18 cellular contexts compared by ENCODE assay signal in the genomic region with DNA sequence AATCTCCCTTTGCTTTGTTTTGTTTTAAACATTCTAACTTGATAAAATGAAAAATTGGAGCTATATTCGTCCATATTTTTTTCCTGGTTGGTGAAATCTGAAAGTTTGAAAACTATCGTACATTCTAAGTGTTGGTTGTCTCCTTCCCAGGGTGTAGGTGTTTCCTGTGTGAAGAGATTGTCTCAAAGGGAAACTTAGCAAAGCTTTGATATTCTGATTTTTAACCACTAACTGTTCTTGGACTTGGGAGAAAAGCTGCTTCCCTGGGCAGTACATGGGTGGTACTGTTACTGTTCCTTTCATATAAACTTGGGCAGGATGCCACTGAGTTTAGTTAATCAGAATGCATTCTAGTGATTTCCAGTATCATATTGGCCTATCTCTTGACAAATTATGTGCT.
DNase-seq lines count a peak whose midpoint lies in the region; ATAC-seq and TF ChIP-seq lines count a peak whose summit lies in the region.
"Had no signal": no experiment of that assay in that cellular context is flagged by ENCODE, and none has a peak within 500 bp of the region (broad histone marks: within the 10 kb centered on the region; RNA-seq: fewer than 3 reads in every experiment).

No MANE protein-coding gene starts in this region.

- H3K4me1 Mint-ChIP-seq in activated CD8-positive, alpha-beta T cell treated with anti-CD3 and anti-CD28 coated beads for 36 hours (ENCODE audit: low read depth): peaks cover 41% of the 10 kb centered on the region
- H3K4me1 Mint-ChIP-seq in activated CD8-positive, alpha-beta T cell treated with anti-CD3 and anti-CD28 coated beads, Interleukin-2, amount 10 ng/mL, durations not matched to agents 7 days and 5 days (ENCODE audit: low read depth): peaks cover 23% of the 10 kb centered on the region
- peaks cover 58% of the 10 kb centered on the region for H3K4me1 Mint-ChIP-seq in stimulated activated effector memory CD8-positive, alpha-beta T cell treated with anti-CD3 and anti-CD28 coated beads, Interleukin-12 subunit alpha, Interleukin-12 subunit beta, amount 100 ng/mL, for 72 hours

- ATAC-seq in activated CD8-positive, alpha-beta T cell treated with anti-CD3 and anti-CD28 coated beads for 36 hours: no peak
- ATAC-seq in activated CD8-positive, alpha-beta T cell treated with anti-CD3 and anti-CD28 coated beads, Interleukin-2, amount 10 ng/mL, durations not matched to agents 7 days and 5 days: no peak
- peak; percentile 53 for ATAC-seq in stimulated activated effector memory CD8-positive, alpha-beta T cell treated with anti-CD3 and anti-CD28 coated beads, Interleukin-12 subunit alpha, Interleukin-12 subunit beta, amount 100 ng/mL, for 72 hours
- ATAC-seq in HG03571 (IDR thresholded peaks at IDR 0.05; ENCODE audit: unreplicated experiment): no peak
- no peak for ATAC-seq in HG03097 (IDR thresholded peaks at IDR 0.05; ENCODE audit: low FRiP score, unreplicated experiment)
- ATAC-seq: GM23338, PC-3 had no signal

- intact Hi-C loops in activated CD8-positive, alpha-beta T cell treated with anti-CD3 and anti-CD28 coated beads for 36 hours (cut with micrococcal nuclease): no loop called here

- H3K4me3 ChIP-seq in fibroblast of lung (replicated peaks in 1 of 4; ENCODE audit: control extremely low read depth in 1 of 4, insufficient read depth in 1 of 4, low read depth in 3 of 4, low read length in 4 of 4): no peak overlapping the region
- H3K4me3 ChIP-seq: GM23338 had no signal

- no peak for TF ChIP-seq CTCF in activated CD8-positive, alpha-beta T cell treated with anti-CD3 and anti-CD28 coated beads for 36 hours (IDR thresholded peaks at IDR 0.05)
- TF ChIP-seq CTCF in fibroblast of lung (conservative IDR thresholded peaks at IDR 0.05 in 1 of 2, IDR thresholded peaks at IDR 0.05 in 1 of 2; ENCODE audit: low read depth in 1 of 2, low read length in 2 of 2): no peak

- H3K4me2 ChIP-seq in fibroblast of lung (ENCODE audit: extremely low read depth, insufficient read depth, low read length): no peak overlapping the region
- H3K4me2 ChIP-seq: GM23338 had no signal

- POLR2A ChIA-PET in activated CD8-positive, alpha-beta T cell treated with anti-CD3 and anti-CD28 coated beads for 36 hours (lab: Charles Lee): no interaction called here
- POLR2A ChIA-PET in activated CD8-positive, alpha-beta T cell treated with anti-CD3 and anti-CD28 coated beads, Interleukin-2, amount 10 ng/mL, durations not matched to agents 7 days and 5 days (lab: Charles Lee): no interaction called here

- no peaks in the 10 kb centered on the region for H3K4me1 ChIP-seq in fibroblast of lung (ENCODE audit: control insufficient read depth, extremely low read depth, insufficient read depth, low read length)

- H3K79me2 ChIP-seq in fibroblast of lung (ENCODE audit: control insufficient read depth, insufficient read depth, low read length): no peaks in the 10 kb centered on the region

- no peaks in the 10 kb centered on the region for H3K36me3 ChIP-seq in fibroblast of lung (ENCODE audit: control insufficient read depth, insufficient read depth, low read length)
- H3K36me3 ChIP-seq: BE2C had no signal

- H3K27ac ChIP-seq in fibroblast of lung (ENCODE audit: insufficient read depth, low read length): no peak overlapping the region

- peaks cover 4% of the 10 kb centered on the region for H3K36me3 Mint-ChIP-seq in activated CD8-positive, alpha-beta T cell treated with anti-CD3 and anti-CD28 coated beads for 36 hours (ENCODE audit: low read depth)
- peaks cover 9% of the 10 kb centered on the region for H3K36me3 Mint-ChIP-seq in activated CD8-positive, alpha-beta T cell treated with anti-CD3 and anti-CD28 coated beads, Interleukin-2, amount 10 ng/mL, durations not matched to agents 7 days and 5 days (ENCODE audit: low read depth)
- H3K36me3 Mint-ChIP-seq in stimulated activated effector memory CD8-positive, alpha-beta T cell treated with anti-CD3 and anti-CD28 coated beads, Interleukin-12 subunit alpha, Interleukin-12 subunit beta, amount 100 ng/mL, for 72 hours: no peaks in the 10 kb centered on the region

- H4K20me1 ChIP-seq in fibroblast of lung (ENCODE audit: control insufficient read depth, extremely low read depth, insufficient read depth, low read length): no peaks in the 10 kb centered on the region

- H2AFZ ChIP-seq in fibroblast of lung (ENCODE audit: low read length): no peak overlapping the region
- H2AFZ ChIP-seq: GM23338 had no signal

- no peak for DNase-seq in activated CD8-positive, alpha-beta T cell treated with anti-CD3 and anti-CD28 coated beads for 36 hours
- DNase-seq in activated CD8-positive, alpha-beta T cell treated with anti-CD3 and anti-CD28 coated beads, Interleukin-2, amount 10 ng/mL, durations not matched to agents 7 days and 5 days: no peak
- DNase-seq in NCI-H226 (peak; percentile 39), fibroblast of lung (ENCODE audit: low read depth in 2 of 2) (peak; percentile 6 to 15)
- DNase-seq in stimulated activated effector memory CD8-positive, alpha-beta T cell treated with anti-CD3 and anti-CD28 coated beads, Interleukin-12 subunit alpha, Interleukin-12 subunit beta, amount 100 ng/mL, for 72 hours (ENCODE audit: low spot score in 2 of 2): no peak
- DNase-seq: BE2C; CD4-positive, CD25-positive, alpha-beta regulatory T cell; HCEC 1CT; NCI-H1417 treated with DMSO at 0.1 percent for 48 hours; NCI-H187 treated with DMSO at 0.1 percent for 48 hours; NCI-H345; NCI-H524 treated with DMSO at 0.1 percent for 48 hours; PC-3; RPMI8226; SHP77 treated with DMSO at 0.1 percent for 48 hours had no signal

- no peak overlapping the region for H3K4me3 Mint-ChIP-seq in activated CD8-positive, alpha-beta T cell treated with anti-CD3 and anti-CD28 coated beads for 36 hours
- no peak overlapping the region for H3K4me3 Mint-ChIP-seq in activated CD8-positive, alpha-beta T cell treated with anti-CD3 and anti-CD28 coated beads, Interleukin-2, amount 10 ng/mL, durations not matched to agents 7 days and 5 days
- H3K4me3 Mint-ChIP-seq in stimulated activated effector memory CD8-positive, alpha-beta T cell treated with anti-CD3 and anti-CD28 coated beads, Interleukin-12 subunit alpha, Interleukin-12 subunit beta, amount 100 ng/mL, for 72 hours: no peak overlapping the region
- H3K4me3 Mint-ChIP-seq: GM23338 had no signal

- H3K9ac ChIP-seq in fibroblast of lung (ENCODE audit: insufficient read depth, low read length): no peak overlapping the region

- H3K27ac Mint-ChIP-seq in activated CD8-positive, alpha-beta T cell treated with anti-CD3 and anti-CD28 coated beads for 36 hours: peak overlapping the region; percentile 3
- H3K27ac Mint-ChIP-seq in activated CD8-positive, alpha-beta T cell treated with anti-CD3 and anti-CD28 coated beads, Interleukin-2, amount 10 ng/mL, durations not matched to agents 7 days and 5 days: no peak overlapping the region
- H3K27ac Mint-ChIP-seq in stimulated activated effector memory CD8-positive, alpha-beta T cell treated with anti-CD3 and anti-CD28 coated beads, Interleukin-12 subunit alpha, Interleukin-12 subunit beta, amount 100 ng/mL, for 72 hours: peak overlapping the region; percentile 0
- H3K27ac Mint-ChIP-seq: GM23338 had no signal

- no peaks in the 10 kb centered on the region for H3K27me3 ChIP-seq in fibroblast of lung (ENCODE audit: control insufficient read depth, insufficient read depth, low read length)
- H3K27me3 ChIP-seq: BE2C had no signal

- no peaks in the 10 kb centered on the region for H3K9me3 Mint-ChIP-seq in activated CD8-positive, alpha-beta T cell treated with anti-CD3 and anti-CD28 coated beads for 36 hours
- H3K9me3 Mint-ChIP-seq in activated CD8-positive, alpha-beta T cell treated with anti-CD3 and anti-CD28 coated beads, Interleukin-2, amount 10 ng/mL, durations not matched to agents 7 days and 5 days (ENCODE audit: insufficient read depth): peaks cover 4% of the 10 kb centered on the region
- peaks cover 7% of the 10 kb centered on the region for H3K9me3 Mint-ChIP-seq in stimulated activated effector memory CD8-positive, alpha-beta T cell treated with anti-CD3 and anti-CD28 coated beads, Interleukin-12 subunit alpha, Interleukin-12 subunit beta, amount 100 ng/mL, for 72 hours
- H3K9me3 Mint-ChIP-seq: GM23338 had no signal

- no peaks in the 10 kb centered on the region for H3K9me3 ChIP-seq in fibroblast of lung (ENCODE audit: control insufficient read depth, insufficient read depth, low read depth, low read length)
- H3K9me3 ChIP-seq: BE2C had no signal

- CTCF ChIA-PET in activated CD8-positive, alpha-beta T cell treated with anti-CD3 and anti-CD28 coated beads for 36 hours (lab: Charles Lee): no interaction called here
- CTCF ChIA-PET in activated CD8-positive, alpha-beta T cell treated with anti-CD3 and anti-CD28 coated beads, Interleukin-2, amount 10 ng/mL, durations not matched to agents 7 days and 5 days (lab: Charles Lee): interaction anchor here (0.8 to 1.3 kb wide), 2 partner anchors 19 to 29 kb away, joined by 3 read pairs; no protein-coding TSS in a partner anchor

- no peaks in the 10 kb centered on the region for H3K27me3 Mint-ChIP-seq in activated CD8-positive, alpha-beta T cell treated with anti-CD3 and anti-CD28 coated beads for 36 hours
- H3K27me3 Mint-ChIP-seq in activated CD8-positive, alpha-beta T cell treated with anti-CD3 and anti-CD28 coated beads, Interleukin-2, amount 10 ng/mL, durations not matched to agents 7 days and 5 days (ENCODE audit: low read depth): no peaks in the 10 kb centered on the region
- H3K27me3 Mint-ChIP-seq: CD4-positive, CD25-positive, alpha-beta regulatory T cell had no signal

Comparison
In these comparisons a context has a peak if more than half of its experiments do, and no peak if none do; other contexts are left out.
1. DNase-seq: peak in NCI-H226 (single experiment) and fibroblast of lung (2 of 2); none in activated CD8-positive, alpha-beta T cell treated with anti-CD3 and anti-CD28 coated beads for 36 hours (single experiment), activated CD8-positive, alpha-beta T cell treated with anti-CD3 and anti-CD28 coated beads, Interleukin-2, amount 10 ng/mL, durations not matched to agents 7 days and 5 days (single experiment) and stimulated activated effector memory CD8-positive, alpha-beta T cell treated with anti-CD3 and anti-CD28 coated beads, Interleukin-12 subunit alpha, Interleukin-12 subunit beta, amount 100 ng/mL, for 72 hours (0 of 2).